Comparison of ENCODE assay signal across 25 cellular contexts in genomic region chr3:152496286-152496685, GRCh38.
DNase-seq lines count a peak whose midpoint lies in the region; ATAC-seq, FAIRE-seq and TF ChIP-seq lines count a peak whose summit lies in the region.
"Had no signal": no experiment of that assay in that cellular context is flagged by ENCODE, and none has a peak within 500 bp of the region (broad histone marks: within the 10 kb centered on the region; RNA-seq: fewer than 3 reads in every experiment).

No MANE protein-coding gene starts in this region.

- H3K4me3 ChIP-seq in astrocyte (ENCODE audit: insufficient read depth, low read depth, low read length) (no peak overlapping the region), neuronal stem cell (ENCODE audit: low read length in 2 of 2) (no peak overlapping the region)
- H3K4me3 ChIP-seq: right lobe of liver had no signal

- TF ChIP-seq CTCF in H9 (conservative IDR thresholded peaks at IDR 0.05) (no peak), astrocyte (IDR thresholded peaks at IDR 0.05; ENCODE audit: insufficient read depth, low read depth, low read length) (no peak)

- H3K9me3 Mint-ChIP-seq in H9, result peaks cover 0 to 3% of the 10 kb centered on the region in 2 experiments; a peak in 1 of 5 replicates
- peaks cover 4% of the 10 kb centered on the region for H3K9me3 Mint-ChIP-seq in astrocyte (ENCODE audit: unreplicated experiment)
- H3K9me3 Mint-ChIP-seq in naive thymus-derived CD8-positive, alpha-beta T cell, result peaks cover 0 to 4% (median 0%) of the 10 kb centered on the region in 9 donors
- H3K9me3 Mint-ChIP-seq: effector memory CD8-positive, alpha-beta T cell; nephron progenitor cell; type B pancreatic cell had no signal

- TF ChIP-seq POLR2A in GM12891 (IDR thresholded peaks at IDR 0.05; ENCODE audit: low read depth, low read length) (no peak), GM18505 (IDR thresholded peaks at IDR 0.05; ENCODE audit: borderline replicate concordance, extremely low read depth, insufficient read depth, insufficient read length) (no peak)

- H3K36me3 ChIP-seq in astrocyte (ENCODE audit: insufficient read depth, low read length) (no peaks in the 10 kb centered on the region), neuronal stem cell (replicated peaks in 1 of 2; ENCODE audit: control insufficient read depth in 2 of 2, insufficient read depth in 2 of 2, low read length in 2 of 2) (no peaks in the 10 kb centered on the region)
- H3K36me3 ChIP-seq: brain microvascular endothelial cell, right lobe of liver had no signal

- H3K36me3 Mint-ChIP-seq in H9 (ENCODE audit: insufficient read depth in 1 of 3, low read depth in 3 of 3), result peaks cover 0 to 3% (median 2%) of the 10 kb centered on the region in 3 experiments; a peak in 2 of 7 replicates
- no peaks in the 10 kb centered on the region for H3K36me3 Mint-ChIP-seq in astrocyte (ENCODE audit: low read depth, unreplicated experiment)
- H3K36me3 Mint-ChIP-seq in naive thymus-derived CD8-positive, alpha-beta T cell, result peaks cover 0 to 5% (median 4%) of the 10 kb centered on the region in 3 donors
- H3K36me3 Mint-ChIP-seq: mesothelial cell of epicardium, type B pancreatic cell had no signal

- H2BK12ac ChIP-seq in H9 (ENCODE audit: insufficient read length, low read depth, low read length) (no peak overlapping the region), neuronal stem cell (ENCODE audit: low read length) (no peak overlapping the region)

- no peaks in the 10 kb centered on the region for H3K79me2 ChIP-seq in H9 (ENCODE audit: insufficient read depth, low read length)
- no peaks in the 10 kb centered on the region for H3K79me2 ChIP-seq in astrocyte (ENCODE audit: insufficient read depth, low read length)

- ATAC-seq in GM18505 (IDR thresholded peaks at IDR 0.05; ENCODE audit: unreplicated experiment) (no peak), HG03097 (IDR thresholded peaks at IDR 0.05; ENCODE audit: low FRiP score, unreplicated experiment) (no peak)
- no peak for ATAC-seq in naive thymus-derived CD8-positive, alpha-beta T cell
- ATAC-seq: activated CD4-positive, CD25-positive, alpha-beta regulatory T cell treated with anti-CD3 and anti-CD28 coated beads, Interleukin-2, amount 50 U/mL, for 24 hours; effector memory CD8-positive, alpha-beta T cell; right lobe of liver; Right ventricle myocardium inferior had no signal

- H2BK120ac ChIP-seq in H9 (ENCODE audit: low read depth, low read length, poor library complexity, severe bottlenecking) (no peak overlapping the region), neuronal stem cell (ENCODE audit: low read depth, low read length) (no peak overlapping the region)

- H3K79me1 ChIP-seq in H9 (ENCODE audit: insufficient read depth, low read depth, low read length, poor library complexity, severe bottlenecking) (no peaks in the 10 kb centered on the region), neuronal stem cell (ENCODE audit: low read depth, low read length) (no peaks in the 10 kb centered on the region)

- H2BK15ac ChIP-seq in H9 (ENCODE audit: low read depth, low read length) (no peak overlapping the region), neuronal stem cell (ENCODE audit: low read length) (no peak overlapping the region)

- WGBS in H9 (ENCODE audit: extremely low coverage, insufficient read length, low lambda C conversion rate), result no CpG with 5 or more reads among the region's 1 CpG
- WGBS in neuronal stem cell (ENCODE audit: extremely low coverage in 2 of 2, insufficient read length in 2 of 2, insufficient replicate concordance in 1 of 2), 2 donors, result no CpG with 5 or more reads among the region's 1 CpG

- no peak overlapping the region for H2BK5ac ChIP-seq in H9 (ENCODE audit: insufficient read length, low read length)
- no peak overlapping the region for H2BK5ac ChIP-seq in neuronal stem cell (ENCODE audit: low read length)

- H3K9ac ChIP-seq in H9 (ENCODE audit: extremely low read depth, insufficient read length, low read length) (no peak overlapping the region), astrocyte (ENCODE audit: low read length) (no peak overlapping the region), neuronal stem cell (ENCODE audit: low read depth, low read length, poor library complexity) (no peak overlapping the region)

- H3K4ac ChIP-seq in H9 (ENCODE audit: low read depth, low read length), result no peak overlapping the region
- no peak overlapping the region for H3K4ac ChIP-seq in neuronal stem cell (ENCODE audit: low read length)

- H3K27me3 Mint-ChIP-seq in H9 (ENCODE audit: low read depth), result no peaks in the 10 kb centered on the region
- no peaks in the 10 kb centered on the region for H3K27me3 Mint-ChIP-seq in astrocyte (ENCODE audit: low read depth, unreplicated experiment)
- H3K27me3 Mint-ChIP-seq in naive thymus-derived CD8-positive, alpha-beta T cell, result peaks cover 0 to 2% (median 0%) of the 10 kb centered on the region in 5 donors
- H3K27me3 Mint-ChIP-seq: type B pancreatic cell had no signal

- H2AK5ac ChIP-seq in H9 (ENCODE audit: insufficient read length, low read length) (no peak overlapping the region), neuronal stem cell (ENCODE audit: low read depth, low read length) (no peak overlapping the region)

- no peak overlapping the region for H2BK20ac ChIP-seq in H9 (ENCODE audit: low read depth, low read length, poor library complexity, severe bottlenecking)

- no peaks in the 10 kb centered on the region for H3K27me3 ChIP-seq in H9 (ENCODE audit: insufficient read depth, low read length)
- no peaks in the 10 kb centered on the region for H3K27me3 ChIP-seq in astrocyte (ENCODE audit: insufficient read depth, low read length)
- H3K27me3 ChIP-seq in neuronal stem cell (ENCODE audit: control insufficient read depth in 3 of 3, insufficient read depth in 3 of 3, low read depth in 1 of 3, low read length in 3 of 3), result no peaks in the 10 kb centered on the region
- H3K27me3 ChIP-seq: brain microvascular endothelial cell, right lobe of liver had no signal

- no peak overlapping the region for H3T11ph ChIP-seq in H9 (ENCODE audit: low read length)

- POLR2A ChIA-PET in naive thymus-derived CD8-positive, alpha-beta T cell (lab: Charles Lee), result no interaction called here

- peaks cover 16 to 19% of the 10 kb centered on the region in 2 experiments for H3K4me1 Mint-ChIP-seq in H9
- peaks cover 5% of the 10 kb centered on the region for H3K4me1 Mint-ChIP-seq in astrocyte (ENCODE audit: low read depth, unreplicated experiment)
- peaks cover 0 to 13% (median 3%) of the 10 kb centered on the region in 4 donors for H3K4me1 Mint-ChIP-seq in naive thymus-derived CD8-positive, alpha-beta T cell

- H3K14ac ChIP-seq in H9 (ENCODE audit: insufficient read depth, low read length) (no peak overlapping the region), neuronal stem cell (ENCODE audit: low read length) (no peak overlapping the region)

- H3K23me2 ChIP-seq in H9 (ENCODE audit: insufficient read length, low read depth, low read length, poor library complexity, severe bottlenecking), result no peaks in the 10 kb centered on the region

- no peaks in the 10 kb centered on the region for H3K9me3 ChIP-seq in H9 (ENCODE audit: control insufficient read depth, low read depth, low read length)
- H3K9me3 ChIP-seq in astrocyte (ENCODE audit: insufficient read depth, low read depth, low read length), result no peaks in the 10 kb centered on the region
- H3K9me3 ChIP-seq in neuronal stem cell (replicated peaks in 1 of 2; ENCODE audit: control insufficient read depth in 2 of 2, insufficient read depth in 1 of 2, low read depth in 1 of 2, low read length in 2 of 2), result no peaks in the 10 kb centered on the region
- H3K9me3 ChIP-seq: right lobe of liver had no signal

- H3K27ac ChIP-seq in H9 (ENCODE audit: insufficient read length, low read depth, low read length) (no peak overlapping the region), astrocyte (ENCODE audit: low read depth, low read length) (no peak overlapping the region), neuronal stem cell (replicated peaks; ENCODE audit: low read length) (no peak overlapping the region)
- H3K27ac ChIP-seq: brain microvascular endothelial cell, right lobe of liver had no signal

- no peak overlapping the region for H3K4me2 ChIP-seq in H9 (ENCODE audit: insufficient read depth, insufficient read length, low read length)
- no peak overlapping the region for H3K4me2 ChIP-seq in astrocyte (ENCODE audit: low read length)
- H3K4me2 ChIP-seq in neuronal stem cell (ENCODE audit: insufficient read depth, low read length, poor library complexity, severe bottlenecking), result no peak overlapping the region

- no peak overlapping the region for H4K5ac ChIP-seq in H9 (ENCODE audit: insufficient read length, low read depth, low read length)

- H3K23ac ChIP-seq in H9 (ENCODE audit: insufficient read length, low read depth, low read length), result no peak overlapping the region
- no peak overlapping the region for H3K23ac ChIP-seq in neuronal stem cell (ENCODE audit: low read depth, low read length, poor library complexity)

- no peak for DNase-seq in GM12891 (ENCODE audit: insufficient read length, low spot score)
- no peak for DNase-seq in H9
- DNase-seq in astrocyte (ENCODE audit: low read depth), result no peak
- no peak for DNase-seq in neuronal stem cell (ENCODE audit: low spot score)
- DNase-seq in DMS153 (lab: John Stamatoyannopoulos, UW), result no peak
- no peak for DNase-seq in naive thymus-derived CD8-positive, alpha-beta T cell
- DNase-seq: activated gamma-delta T cell treated with Interleukin-2 at 50 U/mL for 16 hours; activated T-cell treated with anti-CD3 and anti-CD28 coated beads, Interleukin-2, amount 50 U/mL, for 1 hour; brain microvascular endothelial cell; C1 segment of cervical spinal cord; effector memory CD8-positive, alpha-beta T cell; NCI-H187 treated with DMSO at 0.1 percent for 48 hours; NCI-H2227 treated with DMSO at 0.1 percent for 48 hours; NCI-H774; nephron progenitor cell; right lobe of liver; stimulated activated CD4-positive, alpha-beta T cell treated with anti-CD3 and anti-CD28 coated beads, Interleukin-15, amount 100 ng/mL, for 24 hours had no signal

- H3K27ac Mint-ChIP-seq in H9 (peak overlapping the region in 2 of 3 experiments; percentile 29 to 36; a peak in 2 of 7 replicates), astrocyte (ENCODE audit: unreplicated experiment) (peak overlapping the region; percentile 14)
- no peak overlapping the region for H3K27ac Mint-ChIP-seq in naive thymus-derived CD8-positive, alpha-beta T cell
- H3K27ac Mint-ChIP-seq: effector memory CD8-positive, alpha-beta T cell; nephron progenitor cell; type B pancreatic cell had no signal

- H3K4me1 ChIP-seq in H9 (ENCODE audit: insufficient read depth, low read length), result no peaks in the 10 kb centered on the region
- no peaks in the 10 kb centered on the region for H3K4me1 ChIP-seq in astrocyte (ENCODE audit: insufficient read depth, low read length)
- H3K4me1 ChIP-seq in neuronal stem cell (ENCODE audit: control insufficient read depth in 2 of 2, insufficient read depth in 1 of 2, low read depth in 1 of 2, low read length in 2 of 2), result peaks cover 0 to 7% of the 10 kb centered on the region in 2 donors
- H3K4me1 ChIP-seq: right lobe of liver had no signal

- H4K8ac ChIP-seq in H9 (replicated peaks; ENCODE audit: insufficient read length, low read depth, low read length), result no peak overlapping the region
- H4K8ac ChIP-seq in neuronal stem cell (ENCODE audit: low read depth, low read length), result no peak overlapping the region

- peak; percentile 20 for FAIRE-seq in GM12891 (lab: Jason Lieb, UNC)
- FAIRE-seq in astrocyte (lab: Jason Lieb, UNC), result no peak
- FAIRE-seq: colon, H54 had no signal

- no peak overlapping the region for H3K56ac ChIP-seq in H9 (ENCODE audit: insufficient read length, low read depth, low read length)

- no peak overlapping the region for H3K18ac ChIP-seq in H9 (ENCODE audit: insufficient read length, low read depth, low read length)
- no peak overlapping the region for H3K18ac ChIP-seq in neuronal stem cell (ENCODE audit: low read length)

- H4K20me1 ChIP-seq in H9 (ENCODE audit: control insufficient read depth, insufficient read depth, insufficient read length) (no peaks in the 10 kb centered on the region), astrocyte (ENCODE audit: insufficient read depth, low read length) (no peaks in the 10 kb centered on the region)

- H2AFZ ChIP-seq in H9 (ENCODE audit: low read length) (no peak overlapping the region), astrocyte (ENCODE audit: low read depth, low read length) (no peak overlapping the region), neuronal stem cell (ENCODE audit: low read length) (peak overlapping the region; percentile 41)

- no peak overlapping the region for H4K91ac ChIP-seq in H9 (ENCODE audit: insufficient read length, low read depth, low read length)
- no peak overlapping the region for H4K91ac ChIP-seq in neuronal stem cell (ENCODE audit: low read depth, low read length, poor library complexity)

- H3K4me3 Mint-ChIP-seq in H9 (no peak overlapping the region), astrocyte (ENCODE audit: unreplicated experiment) (no peak overlapping the region)
- H3K4me3 Mint-ChIP-seq in naive thymus-derived CD8-positive, alpha-beta T cell, result no peak overlapping the region
- H3K4me3 Mint-ChIP-seq: effector memory CD8-positive, alpha-beta T cell; mesothelial cell of epicardium; nephron progenitor cell; type B pancreatic cell had no signal

Comparison
In these comparisons a context has a peak if more than half of its experiments do, and no peak if none do; other contexts are left out.
1. H3K27ac Mint-ChIP-seq: peak in H9 (2 of 3) and astrocyte (single experiment); none in naive thymus-derived CD8-positive, alpha-beta T cell (0 of 10).